In the genomic region with DNA sequence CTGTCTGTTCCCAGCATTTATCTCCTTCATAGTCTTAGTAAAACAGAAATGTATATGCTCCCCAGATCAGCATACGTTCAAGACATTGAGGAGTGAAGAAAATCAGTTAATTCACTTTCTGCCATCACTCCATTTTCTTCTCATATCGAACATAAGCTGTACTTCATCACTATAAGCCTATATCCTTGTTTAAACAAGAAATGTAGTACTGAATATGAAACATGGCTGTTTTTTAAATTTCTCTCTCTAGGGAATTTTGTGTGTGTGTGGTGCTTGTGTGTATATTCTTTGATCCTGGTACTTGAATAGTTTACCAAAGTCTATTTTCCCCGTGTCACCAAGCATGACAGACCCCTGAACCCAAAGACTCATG, we compare ENCODE assay signal across 10 cellular contexts.
DNase-seq lines count a peak whose midpoint lies in the region; ATAC-seq and TF ChIP-seq lines count a peak whose summit lies in the region.
"Had no signal": no experiment of that assay in that cellular context is flagged by ENCODE, and none has a peak within 500 bp of the region (broad histone marks: within the 10 kb centered on the region; RNA-seq: fewer than 3 reads in every experiment).

No MANE protein-coding gene starts in this region.

- H4K20me1 ChIP-seq in BLaER1 = peaks cover 37% of the 10 kb centered on the region

- no peaks in the 10 kb centered on the region for H3K27me3 Mint-ChIP-seq in naive thymus-derived CD8-positive, alpha-beta T cell

- H3K36me3 Mint-ChIP-seq in naive thymus-derived CD8-positive, alpha-beta T cell = no peaks in the 10 kb centered on the region

- H3K9me3 Mint-ChIP-seq in naive thymus-derived CD8-positive, alpha-beta T cell = no peaks in the 10 kb centered on the region

- H3K4me1 ChIP-seq in BLaER1 (peaks cover 27% of the 10 kb centered on the region), HUES64 (ENCODE audit: insufficient read depth, low read length) (peaks cover 6% of the 10 kb centered on the region), ascending aorta (peaks cover 9% of the 10 kb centered on the region in 2 donors)

- H3K27me3 ChIP-seq in BLaER1 (no peaks in the 10 kb centered on the region), HUES64 (ENCODE audit: insufficient read depth, low read length) (no peaks in the 10 kb centered on the region), ascending aorta (no peaks in the 10 kb centered on the region)

- H3K4me1 Mint-ChIP-seq in naive thymus-derived CD8-positive, alpha-beta T cell = peaks cover 19 to 35% (median 32%) of the 10 kb centered on the region in 4 donors

- no peak for TF ChIP-seq CTCF in ascending aorta (IDR thresholded peaks at IDR 0.05)

- DNase-seq in ascending aorta (ENCODE audit: low spot score in 2 of 2) = no peak
- DNase-seq in naive thymus-derived CD8-positive, alpha-beta T cell = no peak
- DNase-seq in NK-92 (lab: John Stamatoyannopoulos, UW; ENCODE audit: unreplicated experiment) = no peak
- DNase-seq in NCI-H1092 (lab: John Stamatoyannopoulos, UW) = no peak
- DNase-seq: NCI-H2107; stimulated activated CD4-positive, alpha-beta T cell treated with anti-CD3 and anti-CD28 coated beads, Interleukin-2, amount 100 ng/mL, for 24 hours had no signal

- H3K9ac ChIP-seq in BLaER1 = peak overlapping the region; percentile 98
- H3K9ac ChIP-seq in HUES64 (ENCODE audit: low read depth, low read length) = peak overlapping the region; percentile 95; the same call in 1 of the 2 replicates

- WGBS in HUES64 = 90% methylated on average over 2 of the region's 3 CpGs

- ATAC-seq in naive thymus-derived CD8-positive, alpha-beta T cell = no peak
- ATAC-seq in HG03097 (IDR thresholded peaks at IDR 0.05; ENCODE audit: low FRiP score, unreplicated experiment) = no peak
- ATAC-seq in GM19397 (IDR thresholded peaks at IDR 0.05; ENCODE audit: unreplicated experiment) = no peak

- H3K27ac Mint-ChIP-seq in naive thymus-derived CD8-positive, alpha-beta T cell = peak overlapping the region; percentile 94 to 99 (median 98)

- peak overlapping the region; percentile 86 for H3K4me3 ChIP-seq in BLaER1
- no peak overlapping the region for H3K4me3 ChIP-seq in HUES64 (ENCODE audit: low read length)
- H3K4me3 ChIP-seq in ascending aorta = peak overlapping the region; percentile 62 to 86

- H3K36me3 ChIP-seq in BLaER1 (no peaks in the 10 kb centered on the region), HUES64 (ENCODE audit: insufficient read depth, low read length) (no peaks in the 10 kb centered on the region; the same call in 1 of the 2 replicates), ascending aorta (no peaks in the 10 kb centered on the region)

- POLR2A ChIA-PET in naive thymus-derived CD8-positive, alpha-beta T cell (lab: Charles Lee) = interaction anchor here (0.9 to 17.3 kb wide), 16 partner anchors 8 to 1670 kb away, joined by 3 to 616 read pairs (median 120); a partner anchor contains a TSS

- H3K4me3 Mint-ChIP-seq in naive thymus-derived CD8-positive, alpha-beta T cell = peak overlapping the region; percentile 33 to 99 (median 94)

- H3K4me2 ChIP-seq in BLaER1 = peak overlapping the region; percentile 88

- no peaks in the 10 kb centered on the region for H3K9me3 ChIP-seq in BLaER1
- no peaks in the 10 kb centered on the region for H3K9me3 ChIP-seq in HUES64 (ENCODE audit: insufficient read depth, low read depth, low read length)
- H3K9me3 ChIP-seq in ascending aorta = no peaks in the 10 kb centered on the region

- intact Hi-C loops in ascending aorta (cut with DNase I) = no loop called here

- H3K27ac ChIP-seq in BLaER1 = peak overlapping the region; percentile 98
- H3K27ac ChIP-seq in HUES64 (ENCODE audit: low read depth, low read length) = no peak overlapping the region
- peak overlapping the region; percentile 92 to 95 for H3K27ac ChIP-seq in ascending aorta
